ENCODE assay signal across 1 cellular context in genomic region chr3:129530821-129531220, GRCh38.
TF ChIP-seq lines count a peak whose summit lies in the region.

No MANE protein-coding gene starts in this region.

TF ChIP-seq in H1, 55 proteins besides CTCF, POLR2A, EP300 and RAD21:
- TF ChIP-seq GTF2F1 (IDR thresholded peaks at IDR 0.05; ENCODE audit: borderline replicate concordance, low read depth, low read length) (no peak), NRF1 (IDR thresholded peaks at IDR 0.05; ENCODE audit: low read depth, low read length) (no peak), JUN (IDR thresholded peaks at IDR 0.05; ENCODE audit: low read depth, low read length) (no peak), POU5F1 (IDR thresholded peaks at IDR 0.05; ENCODE audit: low read depth, low read length) (no peak), SUZ12 (IDR thresholded peaks at IDR 0.05; ENCODE audit: low read length) (no peak), SRF (IDR thresholded peaks at IDR 0.05; ENCODE audit: low read depth, low read length) (no peak), EZH2 (IDR thresholded peaks at IDR 0.05; ENCODE audit: low read depth, low read length, severe bottlenecking) (no peak), FOSL1 (IDR thresholded peaks at IDR 0.05; ENCODE audit: insufficient read depth, low read depth, low read length) (no peak), E2F6 (IDR thresholded peaks at IDR 0.05) (no peak)
